14 cellular contexts compared by ENCODE assay signal in the genomic region with DNA sequence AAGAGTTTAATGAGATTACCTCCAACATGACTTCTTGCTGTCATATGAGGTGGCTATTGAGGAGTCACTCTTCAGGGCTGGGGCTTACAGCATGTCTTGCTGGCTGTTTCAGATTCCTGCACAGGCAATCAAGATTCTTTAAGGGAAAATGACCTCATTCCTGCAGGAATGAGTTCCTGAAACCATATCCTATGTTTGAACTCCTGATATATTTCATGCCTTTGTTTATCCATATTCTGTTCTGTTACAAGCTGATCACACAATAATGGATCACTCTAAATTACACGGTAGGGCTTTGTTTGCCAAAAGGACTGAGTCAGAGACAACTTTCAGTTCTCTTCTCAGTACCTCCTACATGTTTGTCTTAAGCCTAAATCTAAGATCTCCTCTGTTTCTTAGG.
DNase-seq lines count a peak whose midpoint lies in the region; TF ChIP-seq lines count a peak whose summit lies in the region.
"Had no signal": no experiment of that assay in that cellular context is flagged by ENCODE, and none has a peak within 500 bp of the region (broad histone marks: within the 10 kb centered on the region; RNA-seq: fewer than 3 reads in every experiment).

No MANE protein-coding gene starts in this region.

- H3K4me2 ChIP-seq in SK-N-SH (peak overlapping the region; percentile 5; the same call in 1 of the 2 replicates), skeletal muscle satellite cell (ENCODE audit: low read length) (peak overlapping the region; percentile 39)

- peaks cover 0 to 14% of the 10 kb centered on the region in 2 experiments for H3K4me1 ChIP-seq in SK-N-SH (ENCODE audit: control insufficient read depth in 1 of 2, insufficient read depth in 2 of 2, low read depth in 1 of 2, low read length in 1 of 2)
- peaks cover 25% of the 10 kb centered on the region for H3K4me1 ChIP-seq in skeletal muscle satellite cell (ENCODE audit: control insufficient read depth, insufficient read depth, low read length)
- H3K4me1 ChIP-seq in CD4-positive, alpha-beta memory T cell (ENCODE audit: insufficient read depth, low read length), result no peaks in the 10 kb centered on the region
- H3K4me1 ChIP-seq: lower lobe of right lung, parathyroid adenoma had no signal

- H3K27me3 ChIP-seq in SK-N-SH (ENCODE audit: insufficient read depth), result no peaks in the 10 kb centered on the region
- H3K27me3 ChIP-seq in skeletal muscle satellite cell (ENCODE audit: control insufficient read depth, insufficient read depth, low read length), result no peaks in the 10 kb centered on the region
- H3K27me3 ChIP-seq in CD4-positive, alpha-beta memory T cell (ENCODE audit: insufficient read depth, low read length), result no peaks in the 10 kb centered on the region

- peaks cover 2 to 28% (median 10%) of the 10 kb centered on the region in 8 donors for H3K9me3 Mint-ChIP-seq in CD4-positive, alpha-beta memory T cell

- H3K79me2 ChIP-seq in SK-N-SH (ENCODE audit: insufficient read depth), result no peaks in the 10 kb centered on the region
- H3K79me2 ChIP-seq: parathyroid adenoma had no signal

- CTCF ChIA-PET in SK-N-SH (lab: Yijun Ruan, JAX), result no interaction called here
- CTCF ChIA-PET in CD4-positive, alpha-beta memory T cell (lab: Charles Lee; ENCODE audit: partially characterized antibody), result no interaction called here

- H3K9ac ChIP-seq in SK-N-SH (peak overlapping the region; percentile 21; the same call in 1 of the 2 replicates), skeletal muscle satellite cell (ENCODE audit: low read depth, low read length) (peak overlapping the region; percentile 28)
- H3K9ac ChIP-seq: parathyroid adenoma had no signal

- DNase-seq in H4 (ENCODE audit: low spot score), result peak; percentile 48
- no peak for DNase-seq in SK-N-SH
- peak; percentile 74 to 77 for DNase-seq in foreskin fibroblast
- DNase-seq in stimulated activated CD4-positive, alpha-beta T cell treated with anti-CD3 and anti-CD28 coated beads, Interleukin-1b, Interleukin-23, amount 100 ng/mL, for 48 hours, result no peak
- DNase-seq in activated T-cell treated with anti-CD3 and anti-CD28 coated beads, Interleukin-2, amount 50 U/mL, for 1 hour, result no peak
- no peak for DNase-seq in CD4-positive, alpha-beta memory T cell
- no peak for DNase-seq in T1000 (lab: John Stamatoyannopoulos, UW)
- DNase-seq: activated naive CD4-positive, alpha-beta T cell treated with anti-CD3 and anti-CD28 coated beads for 36 hours; Calu3; dermis blood vessel endothelial cell; glutamatergic neuron; lower lobe of right lung had no signal

- H3K4me3 Mint-ChIP-seq in CD4-positive, alpha-beta memory T cell, result no peak overlapping the region
- H3K4me3 Mint-ChIP-seq: activated naive CD4-positive, alpha-beta T cell treated with anti-CD3 and anti-CD28 coated beads for 36 hours had no signal

- no peaks in the 10 kb centered on the region for H3K4me1 Mint-ChIP-seq in CD4-positive, alpha-beta memory T cell

- TF ChIP-seq EP300 in SK-N-SH (IDR thresholded peaks at IDR 0.05; ENCODE audit: borderline replicate concordance in 1 of 2, low read depth in 1 of 2, low read length in 1 of 2), result peak in 1 of 2 experiments; percentile 84; a peak in 1 of 4 replicates

- H3K9me3 ChIP-seq in SK-N-SH (no peaks in the 10 kb centered on the region), skeletal muscle satellite cell (replicated peaks; ENCODE audit: low read length) (no peaks in the 10 kb centered on the region)
- peaks cover 0 to 3% of the 10 kb centered on the region in 2 donors for H3K9me3 ChIP-seq in CD4-positive, alpha-beta memory T cell (ENCODE audit: control insufficient read depth in 1 of 2, low read length in 2 of 2)
- H3K9me3 ChIP-seq: lower lobe of right lung had no signal

- peaks cover 23% of the 10 kb centered on the region for H3F3A ChIP-seq in SK-N-SH (replicated peaks; ENCODE audit: insufficient read depth)

- no peaks in the 10 kb centered on the region for H3K36me3 Mint-ChIP-seq in CD4-positive, alpha-beta memory T cell

- H4K20me1 ChIP-seq in SK-N-SH (ENCODE audit: insufficient read depth), result no peaks in the 10 kb centered on the region

- intact Hi-C loops in CD4-positive, alpha-beta memory T cell (cut with micrococcal nuclease), result no loop called here

- no peak overlapping the region for H3K27ac Mint-ChIP-seq in CD4-positive, alpha-beta memory T cell
- H3K27ac Mint-ChIP-seq: activated naive CD4-positive, alpha-beta T cell treated with anti-CD3 and anti-CD28 coated beads for 36 hours had no signal

- no peaks in the 10 kb centered on the region for H3K36me3 ChIP-seq in SK-N-SH (replicated peaks in 1 of 2; ENCODE audit: control insufficient read depth in 1 of 2, insufficient read depth in 2 of 2, low read length in 1 of 2)
- no peaks in the 10 kb centered on the region for H3K36me3 ChIP-seq in skeletal muscle satellite cell (ENCODE audit: insufficient read depth, low read length)
- H3K36me3 ChIP-seq in CD4-positive, alpha-beta memory T cell (ENCODE audit: insufficient read depth, low read length), result no peaks in the 10 kb centered on the region
- H3K36me3 ChIP-seq: lower lobe of right lung had no signal

- POLR2A ChIA-PET in SK-N-SH (lab: Yijun Ruan, JAX), result no interaction called here
- POLR2A ChIA-PET in CD4-positive, alpha-beta memory T cell (lab: Charles Lee; ENCODE audit: partially characterized antibody), result no interaction called here

- H2AFZ ChIP-seq in SK-N-SH (ENCODE audit: low read depth), result peak overlapping the region; percentile 20; the same call in 1 of the 2 replicates
- H2AFZ ChIP-seq: parathyroid adenoma had no signal

- TF ChIP-seq RAD21 in SK-N-SH (IDR thresholded peaks at IDR 0.05; ENCODE audit: low read length), result no peak

- H3K27me3 Mint-ChIP-seq in CD4-positive, alpha-beta memory T cell, result no peaks in the 10 kb centered on the region

- peak overlapping the region; percentile 23 to 85; a peak in 3 of 4 replicates for H3K27ac ChIP-seq in SK-N-SH (ENCODE audit: low read depth in 2 of 2, low read length in 1 of 2)
- H3K27ac ChIP-seq in CD4-positive, alpha-beta memory T cell (ENCODE audit: low read depth, low read length), result no peak overlapping the region
- H3K27ac ChIP-seq: lower lobe of right lung, parathyroid adenoma had no signal

- WGBS in SK-N-SH (ENCODE audit: low lambda C conversion rate), result 0% methylated on average over 1 of the region's 1 CpG

- TF ChIP-seq CTCF in SK-N-SH (IDR thresholded peaks at IDR 0.05) (no peak), foreskin fibroblast (IDR thresholded peaks at IDR 0.05; ENCODE audit: low read depth, low read length) (no peak)

- H3K4me3 ChIP-seq in SK-N-SH (ENCODE audit: low read depth in 2 of 2, low read length in 1 of 2) (no peak overlapping the region), foreskin fibroblast (ENCODE audit: low read depth in 1 of 2, low read length in 2 of 2) (no peak overlapping the region), skeletal muscle satellite cell (ENCODE audit: low read length) (no peak overlapping the region)
- no peak overlapping the region for H3K4me3 ChIP-seq in CD4-positive, alpha-beta memory T cell (ENCODE audit: low read length in 2 of 2)
- H3K4me3 ChIP-seq: lower lobe of right lung had no signal

- H3K9me2 ChIP-seq in SK-N-SH, result no peaks in the 10 kb centered on the region

TF ChIP-seq in SK-N-SH, 30 proteins besides CTCF, POLR2A, EP300 and RAD21 (continues in another document):
- TF ChIP-seq, protein P1, sequence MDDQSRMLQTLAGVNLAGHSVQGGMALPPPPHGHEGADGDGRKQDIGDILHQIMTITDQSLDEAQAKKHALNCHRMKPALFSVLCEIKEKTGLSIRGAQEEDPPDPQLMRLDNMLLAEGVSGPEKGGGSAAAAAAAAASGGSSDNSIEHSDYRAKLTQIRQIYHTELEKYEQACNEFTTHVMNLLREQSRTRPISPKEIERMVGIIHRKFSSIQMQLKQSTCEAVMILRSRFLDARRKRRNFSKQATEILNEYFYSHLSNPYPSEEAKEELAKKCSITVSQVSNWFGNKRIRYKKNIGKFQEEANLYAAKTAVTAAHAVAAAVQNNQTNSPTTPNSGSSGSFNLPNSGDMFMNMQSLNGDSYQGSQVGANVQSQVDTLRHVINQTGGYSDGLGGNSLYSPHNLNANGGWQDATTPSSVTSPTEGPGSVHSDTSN (IDR thresholded peaks at IDR 0.05), result peak; percentile 70
- TF ChIP-seq ELF1 (IDR thresholded peaks at IDR 0.05), result no peak
- TF ChIP-seq, protein P2, sequence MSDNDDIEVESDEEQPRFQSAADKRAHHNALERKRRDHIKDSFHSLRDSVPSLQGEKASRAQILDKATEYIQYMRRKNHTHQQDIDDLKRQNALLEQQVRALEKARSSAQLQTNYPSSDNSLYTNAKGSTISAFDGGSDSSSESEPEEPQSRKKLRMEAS (IDR thresholded peaks at IDR 0.05; ENCODE audit: low read depth), result 0 out of 2 replicates have a peak, but pooled peaks have one; percentile 18
- TF ChIP-seq, protein P3, sequence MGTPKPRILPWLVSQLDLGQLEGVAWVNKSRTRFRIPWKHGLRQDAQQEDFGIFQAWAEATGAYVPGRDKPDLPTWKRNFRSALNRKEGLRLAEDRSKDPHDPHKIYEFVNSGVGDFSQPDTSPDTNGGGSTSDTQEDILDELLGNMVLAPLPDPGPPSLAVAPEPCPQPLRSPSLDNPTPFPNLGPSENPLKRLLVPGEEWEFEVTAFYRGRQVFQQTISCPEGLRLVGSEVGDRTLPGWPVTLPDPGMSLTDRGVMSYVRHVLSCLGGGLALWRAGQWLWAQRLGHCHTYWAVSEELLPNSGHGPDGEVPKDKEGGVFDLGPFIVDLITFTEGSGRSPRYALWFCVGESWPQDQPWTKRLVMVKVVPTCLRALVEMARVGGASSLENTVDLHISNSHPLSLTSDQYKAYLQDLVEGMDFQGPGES (IDR thresholded peaks at IDR 0.05; ENCODE audit: low read depth, low read length), result no peak
- TF ChIP-seq, protein P4, sequence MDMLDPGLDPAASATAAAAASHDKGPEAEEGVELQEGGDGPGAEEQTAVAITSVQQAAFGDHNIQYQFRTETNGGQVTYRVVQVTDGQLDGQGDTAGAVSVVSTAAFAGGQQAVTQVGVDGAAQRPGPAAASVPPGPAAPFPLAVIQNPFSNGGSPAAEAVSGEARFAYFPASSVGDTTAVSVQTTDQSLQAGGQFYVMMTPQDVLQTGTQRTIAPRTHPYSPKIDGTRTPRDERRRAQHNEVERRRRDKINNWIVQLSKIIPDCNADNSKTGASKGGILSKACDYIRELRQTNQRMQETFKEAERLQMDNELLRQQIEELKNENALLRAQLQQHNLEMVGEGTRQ (IDR thresholded peaks at IDR 0.05; ENCODE audit: borderline replicate concordance, low read depth, low read length), result no peak
- TF ChIP-seq NRF1 (IDR thresholded peaks at IDR 0.05; ENCODE audit: low read depth, low read length), result no peak
- no peak for TF ChIP-seq EZH2phosphoT487 (IDR thresholded peaks at IDR 0.05; ENCODE audit: borderline replicate concordance, low read depth)
- no peak for TF ChIP-seq CHD2 (IDR thresholded peaks at IDR 0.05; ENCODE audit: low read length, partially characterized antibody)
- TF ChIP-seq MXI1 (IDR thresholded peaks at IDR 0.05; ENCODE audit: low read depth, low read length), result no peak
- no peak for TF ChIP-seq SMC3 (IDR thresholded peaks at IDR 0.05; ENCODE audit: low read depth, low read length)
- no peak for TF ChIP-seq FOXM1 (IDR thresholded peaks at IDR 0.05; ENCODE audit: low read depth)
- no peak for TF ChIP-seq GATA2 (CRISPR knock-in tag; IDR thresholded peaks at IDR 0.05)
- TF ChIP-seq TCF12 (IDR thresholded peaks at IDR 0.05), result peak; percentile 70

Comparison
In these comparisons a context has a peak if more than half of its experiments do, and no peak if none do; other contexts are left out.
1. DNase-seq: peak in H4 (single experiment) and foreskin fibroblast (2 of 2); none in SK-N-SH (single experiment), stimulated activated CD4-positive, alpha-beta T cell treated with anti-CD3 and anti-CD28 coated beads, Interleukin-1b, Interleukin-23, amount 100 ng/mL, for 48 hours (single experiment), activated T-cell treated with anti-CD3 and anti-CD28 coated beads, Interleukin-2, amount 50 U/mL, for 1 hour (single experiment), CD4-positive, alpha-beta memory T cell (0 of 5) and T1000 (single experiment).